ENCODE assay signal across 10 cellular contexts in the genomic region with DNA sequence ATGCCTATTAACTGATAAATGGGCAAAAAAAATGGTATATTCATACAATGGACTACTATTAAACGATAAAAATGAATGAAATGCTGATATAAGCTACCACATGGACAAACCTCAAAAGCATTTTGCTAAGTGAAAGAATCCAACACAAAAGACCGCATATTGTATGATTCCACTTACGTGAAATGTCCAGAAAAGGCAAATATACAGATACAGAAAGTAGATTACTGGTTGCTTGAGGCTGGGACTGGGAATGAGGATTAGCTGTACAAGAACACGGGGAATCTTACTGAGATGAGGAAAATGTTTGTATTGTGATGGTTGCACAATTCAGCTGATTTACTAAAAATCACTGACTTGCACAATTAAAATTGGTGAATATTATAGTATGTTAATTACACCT. TPM values are rescaled to one million over a fixed set of nuclear protein-coding genes. Genes with fewer than 3 reads are reported as not detected.
"Had no signal": no experiment of that assay in that cellular context is flagged by ENCODE, and none has a peak within 500 bp of the region (broad histone marks: within the 10 kb centered on the region; RNA-seq: fewer than 3 reads in every experiment).

No MANE protein-coding gene starts in this region.

- H3K9ac ChIP-seq: GM23248 had no signal

- H3K27ac Mint-ChIP-seq: HFFc6 had no signal

- FAIRE-seq: HTR-8/SVneo had no signal

- H3K4me3 ChIP-seq: GM23248, HAP-1 had no signal

- ATAC-seq: HCT116 had no signal

- H3K36me3 ChIP-seq: HAP-1 had no signal

- H3K9me3 ChIP-seq: HAP-1 had no signal

- H3K27ac ChIP-seq: GM23248 had no signal

- H3K9me3 Mint-ChIP-seq: HFFc6 had no signal

- DNase-seq: GM23248, GOT3, H7, HFFc6, IMR-90, KBM-7 had no signal

- H3K4me1 ChIP-seq: HAP-1 had no signal

- H3K4me3 Mint-ChIP-seq: HFFc6 had no signal

- H2AFZ ChIP-seq: GM23248 had no signal

RNA-seq across cellular contexts. Expression of gene SCUBE2, which starts 8.8 kb away (rescaled TPM):
- total RNA-seq: HT-29 had no signal
